ENCODE assay signal across 1 cellular context in genomic region chr2:64767670-64768425, GRCh38.
A peak's percentile ranks its signal among the peaks of the same experiment; 100 is the strongest.
TF ChIP-seq lines count a peak whose summit lies in the region.

No MANE protein-coding gene starts in this region.

TF ChIP-seq in HepG2, 621 proteins besides CTCF, POLR2A, EP300 and RAD21 (continued from another document and continues in another):
- TF ChIP-seq ATF6 (CRISPR knock-in tag; conservative IDR thresholded peaks at IDR 0.05): no peak
- peak; percentile 70; the same call in 1 of the 2 replicates for TF ChIP-seq SKIL (CRISPR knock-in tag; IDR thresholded peaks at IDR 0.05; ENCODE audit: borderline replicate concordance)
- no peak for TF ChIP-seq ZKSCAN1 (IDR thresholded peaks at IDR 0.05; ENCODE audit: low read length)
- no peak for TF ChIP-seq ZSCAN12 (CRISPR knock-in tag; IDR thresholded peaks at IDR 0.05)
- peak; percentile 63 for TF ChIP-seq SAP130 (CRISPR knock-in tag; IDR thresholded peaks at IDR 0.05; ENCODE audit: low read depth)
- TF ChIP-seq CSRNP2 (CRISPR knock-in tag; conservative IDR thresholded peaks at IDR 0.05; ENCODE audit: low read depth): no peak
- TF ChIP-seq TEAD3 (CRISPR knock-in tag; optimal IDR thresholded peaks at IDR 0.05; ENCODE audit: borderline replicate concordance): peak; percentile 58
- no peak for TF ChIP-seq ZNF816 (CRISPR knock-in tag; IDR thresholded peaks at IDR 0.05; ENCODE audit: borderline replicate concordance)
- TF ChIP-seq ZNF280D (CRISPR knock-in tag; IDR thresholded peaks at IDR 0.05): no peak
- TF ChIP-seq SNAI1 (CRISPR knock-in tag; IDR thresholded peaks at IDR 0.05; ENCODE audit: borderline replicate concordance): no peak
- TF ChIP-seq MAFF (IDR thresholded peaks at IDR 0.05; ENCODE audit: low read depth, low read length): no peak
- no peak for TF ChIP-seq AFF4 (CRISPR knock-in tag; IDR thresholded peaks at IDR 0.05)
- TF ChIP-seq IKZF4 (CRISPR knock-in tag; IDR thresholded peaks at IDR 0.05; ENCODE audit: borderline replicate concordance, low read depth, not compliant biosample characterization): no peak
- TF ChIP-seq ZNF30 (CRISPR knock-in tag; IDR thresholded peaks at IDR 0.05): no peak
- TF ChIP-seq REPIN1 (CRISPR knock-in tag; IDR thresholded peaks at IDR 0.05; ENCODE audit: borderline replicate concordance, low read depth): peak; percentile 41; the same call in 1 of the 2 replicates
- TF ChIP-seq GFI1 (CRISPR knock-in tag; IDR thresholded peaks at IDR 0.05; ENCODE audit: borderline replicate concordance): no peak
- TF ChIP-seq DNMT1 (CRISPR knock-in tag; IDR thresholded peaks at IDR 0.05): 0 out of 2 replicates have a peak, but pooled peaks have one; percentile 24
- TF ChIP-seq ZNF616 (CRISPR knock-in tag; IDR thresholded peaks at IDR 0.05; ENCODE audit: low read depth): no peak
- TF ChIP-seq MNT (IDR thresholded peaks at IDR 0.05): no peak
- no peak; the same call in 1 of the 2 replicates for TF ChIP-seq HOXA5 (CRISPR knock-in tag; IDR thresholded peaks at IDR 0.05)
- no peak for TF ChIP-seq NFE2L2 (IDR thresholded peaks at IDR 0.05; ENCODE audit: low read length)
- TF ChIP-seq RBM22 (optimal IDR thresholded peaks at IDR 0.05; ENCODE audit: low read length): no peak
- TF ChIP-seq ARNTL (CRISPR knock-in tag; IDR thresholded peaks at IDR 0.05): peak; percentile 39; the same call in 1 of the 2 replicates
- no peak; the same call in none of the 2 replicates for TF ChIP-seq KAT8 (CRISPR knock-in tag; IDR thresholded peaks at IDR 0.05)
- no peak for TF ChIP-seq ZNF775 (CRISPR knock-in tag; IDR thresholded peaks at IDR 0.05; ENCODE audit: borderline replicate concordance)
- no peak for TF ChIP-seq NCOR1 (IDR thresholded peaks at IDR 0.05; ENCODE audit: borderline replicate concordance, low read length)
- no peak for TF ChIP-seq RFX3 (CRISPR knock-in tag; IDR thresholded peaks at IDR 0.05)
- no peak for TF ChIP-seq ETV6 (CRISPR knock-in tag; conservative IDR thresholded peaks at IDR 0.05)
- no peak for TF ChIP-seq ZFP41 (CRISPR knock-in tag; IDR thresholded peaks at IDR 0.05; ENCODE audit: borderline replicate concordance)
- no peak for TF ChIP-seq CERS6 (CRISPR knock-in tag; IDR thresholded peaks at IDR 0.05)
- no peak for TF ChIP-seq ZNF292 (CRISPR knock-in tag; IDR thresholded peaks at IDR 0.05; ENCODE audit: borderline replicate concordance, low read depth)
- no peak for TF ChIP-seq NFIC (IDR thresholded peaks at IDR 0.05; ENCODE audit: low read length)
- TF ChIP-seq ZNF83 (CRISPR knock-in tag; IDR thresholded peaks at IDR 0.05; ENCODE audit: borderline replicate concordance): 0 out of 2 replicates have a peak, but pooled peaks have one; percentile 28
- no peak; the same call in 1 of the 2 replicates for TF ChIP-seq ZBTB46 (CRISPR knock-in tag; IDR thresholded peaks at IDR 0.05; ENCODE audit: borderline replicate concordance)
- no peak for TF ChIP-seq PRDM10 (CRISPR knock-in tag; IDR thresholded peaks at IDR 0.05; ENCODE audit: low read depth)
- TF ChIP-seq SMARCC2 (IDR thresholded peaks at IDR 0.05): no peak
